11 cellular contexts compared by ENCODE assay signal in genomic region chr3:36811768-36812167, GRCh38. TPM values are rescaled to one million over a fixed set of nuclear protein-coding genes. Genes with fewer than 3 reads are reported as not detected.
"Had no signal": no experiment of that assay in that cellular context is flagged by ENCODE, and none has a peak within 500 bp of the region (broad histone marks: within the 10 kb centered on the region; RNA-seq: fewer than 3 reads in every experiment).

No MANE protein-coding gene starts in this region.

- H3K4me1 ChIP-seq: HAP-1 had no signal

- H3K27ac ChIP-seq: GM23248, KMS-11 had no signal

- H3K9me3 ChIP-seq: HAP-1 had no signal

- H2AFZ ChIP-seq: GM23248 had no signal

- H3K9ac ChIP-seq: GM23248, KMS-11 had no signal

- FAIRE-seq: HTR-8/SVneo had no signal

- H3K36me3 ChIP-seq: HAP-1 had no signal

- DNase-seq: GM23248, GOT3, H7, IMR-90, KBM-7 had no signal

- ATAC-seq: HCT116 had no signal

- H3K4me3 ChIP-seq: GM23248, HAP-1 had no signal

- H3K4me2 ChIP-seq: KMS-11 had no signal

RNA-seq across cellular contexts. Expression of gene DCLK3, which starts 47.4 kb away (rescaled TPM):
- total RNA-seq: H4, HT-29, IMR-90 had no signal
- polyA plus RNA-seq: GM23248, IMR-90 had no signal
